In the genomic region with DNA sequence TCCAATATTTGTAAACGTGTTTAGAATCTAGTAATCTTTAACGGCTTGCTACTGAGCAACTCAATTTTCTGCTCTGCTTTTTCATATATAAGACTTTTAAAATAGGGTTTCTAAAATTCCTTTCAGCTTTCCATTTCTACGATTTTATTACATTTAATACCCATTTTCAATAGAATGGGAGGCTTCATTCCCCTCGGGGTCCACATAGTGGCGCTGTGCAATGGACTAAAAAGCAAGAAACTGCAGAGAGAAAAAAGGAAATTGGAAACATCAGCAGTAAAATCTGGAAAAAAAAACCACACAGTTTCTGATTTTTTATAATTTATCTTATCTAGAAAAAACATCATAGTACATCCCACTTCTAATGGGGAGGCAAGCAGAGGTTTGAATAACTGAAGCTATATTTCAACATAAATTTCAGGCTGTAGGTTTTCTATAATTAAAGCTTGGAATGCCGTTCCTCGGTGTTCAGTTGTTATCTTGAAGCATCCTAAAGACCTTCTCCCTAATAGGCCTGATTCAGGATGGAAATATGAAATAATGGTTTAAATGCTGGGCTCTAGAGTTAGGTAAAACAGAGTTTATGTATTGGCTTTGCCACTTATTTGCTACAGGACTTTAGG, we compare ENCODE assay signal across 8 cellular contexts. TPM values are rescaled to one million over a fixed set of nuclear protein-coding genes. Genes with fewer than 3 reads are reported as not detected.
DNase-seq lines count a peak whose midpoint lies in the region; ATAC-seq, FAIRE-seq and TF ChIP-seq lines count a peak whose summit lies in the region.

No MANE protein-coding gene starts in this region.

- DNase-seq in AG08395 (ENCODE audit: low spot score): peak; percentile 56
- no peak for DNase-seq in GM18507 (ENCODE audit: extremely low spot score, insufficient read length, low read depth)
- DNase-seq in adrenal gland: peak; percentile 25 to 76 (median 50)
- peak; percentile 64 for DNase-seq in hepatocyte (ENCODE audit: low spot score)
- peak in 4 of 6 experiments; percentile 15 to 37 (median 21) for DNase-seq in stimulated activated naive CD4-positive, alpha-beta T cell (lab: John Stamatoyannopoulos, UW)

- ATAC-seq in GM19351 (IDR thresholded peaks at IDR 0.05; ENCODE audit: unreplicated experiment) (no peak), GM19467 (IDR thresholded peaks at IDR 0.05; ENCODE audit: unreplicated experiment) (no peak)

- H3K79me2 ChIP-seq in OCI-LY1 (ENCODE audit: insufficient read depth, low read length) (no peaks in the 10 kb centered on the region), hepatocyte (no peaks in the 10 kb centered on the region)

- H3K4me1 ChIP-seq in OCI-LY1 (ENCODE audit: insufficient read depth, low read length, severe bottlenecking) (no peaks in the 10 kb centered on the region), adrenal gland (replicated peaks in 1 of 2) (no peaks in the 10 kb centered on the region), hepatocyte (ENCODE audit: insufficient read depth) (no peaks in the 10 kb centered on the region)

- H3K9ac ChIP-seq in OCI-LY1 (ENCODE audit: low read length): no peak overlapping the region

- H3F3A ChIP-seq in OCI-LY1 (ENCODE audit: insufficient read depth, low read length): no peaks in the 10 kb centered on the region

- no peak overlapping the region for H3K27ac ChIP-seq in OCI-LY1 (ENCODE audit: low read depth, low read length, poor library complexity, severe bottlenecking)
- H3K27ac ChIP-seq in adrenal gland: no peak overlapping the region
- no peak overlapping the region for H3K27ac ChIP-seq in hepatocyte

- TF ChIP-seq CTCF in OCI-LY1 (IDR thresholded peaks at IDR 0.05; ENCODE audit: low read length): peak; percentile 77
- peak; percentile 64 to 91 (median 74) for TF ChIP-seq CTCF in adrenal gland (IDR thresholded peaks at IDR 0.05)
- TF ChIP-seq CTCF in hepatocyte (IDR thresholded peaks at IDR 0.05; ENCODE audit: poor library complexity): peak; percentile 91

- H3K36me3 ChIP-seq in OCI-LY1 (ENCODE audit: insufficient read depth, low read length): no peaks in the 10 kb centered on the region
- H3K36me3 ChIP-seq in adrenal gland (replicated peaks in 1 of 2): no peaks in the 10 kb centered on the region
- H3K36me3 ChIP-seq in hepatocyte (replicated peaks; ENCODE audit: insufficient read depth, low read depth): no peaks in the 10 kb centered on the region

- H3K27me3 ChIP-seq in OCI-LY1 (ENCODE audit: insufficient read depth, low read length) (no peaks in the 10 kb centered on the region), adrenal gland (peaks cover 6% of the 10 kb centered on the region), hepatocyte (peaks cover 23% of the 10 kb centered on the region)

- intact Hi-C loops in adrenal gland (cut with DNase I): loop anchor here in 1 of 2 donors (5.0 kb wide), 1 partner anchor 158 kb away; no protein-coding TSS in a partner anchor

- H3K4me2 ChIP-seq in OCI-LY1 (ENCODE audit: low read length): no peak overlapping the region
- H3K4me2 ChIP-seq in hepatocyte: no peak overlapping the region

- H3K9me2 ChIP-seq in OCI-LY1 (ENCODE audit: low read depth, low read length) (no peaks in the 10 kb centered on the region), hepatocyte (replicated peaks; ENCODE audit: insufficient read depth) (no peaks in the 10 kb centered on the region)

- H4K20me1 ChIP-seq in OCI-LY1 (ENCODE audit: insufficient read depth, low read length) (no peaks in the 10 kb centered on the region), hepatocyte (ENCODE audit: insufficient read depth, poor library complexity, severe bottlenecking) (no peaks in the 10 kb centered on the region)

- peak; percentile 69 for FAIRE-seq in GM18507 (lab: Jason Lieb, UNC)

- 16 to 22% (median 20%) methylated on average over 7 of the region's 7 CpGs for WGBS in adrenal gland, 4 donors
- 38% methylated on average over 7 of the region's 7 CpGs for WGBS in hepatocyte (ENCODE audit: low lambda C conversion rate, missing lambda C conversion rate)

- H3K4me3 ChIP-seq in OCI-LY1 (ENCODE audit: low read depth, low read length, poor library complexity, severe bottlenecking): no peak overlapping the region
- peak overlapping the region in 1 of 4 donors; percentile 27 for H3K4me3 ChIP-seq in adrenal gland
- H3K4me3 ChIP-seq in hepatocyte: no peak overlapping the region

- TF ChIP-seq POLR2A in adrenal gland (IDR thresholded peaks at IDR 0.05): no peak

- H3K9me3 ChIP-seq in OCI-LY1 (ENCODE audit: low read length): no peaks in the 10 kb centered on the region
- no peaks in the 10 kb centered on the region for H3K9me3 ChIP-seq in adrenal gland (replicated peaks in 1 of 3)
- no peaks in the 10 kb centered on the region for H3K9me3 ChIP-seq in hepatocyte (ENCODE audit: low read depth)

- H2AFZ ChIP-seq in OCI-LY1 (ENCODE audit: low read length) (no peak overlapping the region), hepatocyte (no peak overlapping the region)

RNA-seq across cellular contexts. Expression of a gene that starts 18.7 kb away (rescaled TPM):
- total RNA-seq in adrenal gland (1 to 10 TPM in 6 of 8 donors, under 1 TPM in 2; 0.95 to 6.8 (median 1.9) TPM), hepatocyte (2.0 and 2.8 TPM in 2 replicates)
- polyA plus RNA-seq in adrenal gland (1 to 10 TPM in 2 of 3 donors, under 1 TPM in 1; 0.84 to 2.3 (median 1.6) TPM), hepatocyte (1.8 and 3.0 TPM in 2 replicates)

RNA-seq across cellular contexts. Expression of a gene that starts 25.5 kb away (rescaled TPM):
- total RNA-seq in adrenal gland (under 1 TPM in 6 of 8 donors, not detected in 2; 0.16 to 0.88 (median 0.47) TPM), hepatocyte (not detected in 2 replicates)
- polyA plus RNA-seq in adrenal gland (1 to 10 TPM in 1 of 3 donors, under 1 TPM in 2; 0.09 to 2.2 (median 0.13) TPM), hepatocyte (not detected in 2 replicates)
